1 cellular context compared by ENCODE assay signal in the genomic region with DNA sequence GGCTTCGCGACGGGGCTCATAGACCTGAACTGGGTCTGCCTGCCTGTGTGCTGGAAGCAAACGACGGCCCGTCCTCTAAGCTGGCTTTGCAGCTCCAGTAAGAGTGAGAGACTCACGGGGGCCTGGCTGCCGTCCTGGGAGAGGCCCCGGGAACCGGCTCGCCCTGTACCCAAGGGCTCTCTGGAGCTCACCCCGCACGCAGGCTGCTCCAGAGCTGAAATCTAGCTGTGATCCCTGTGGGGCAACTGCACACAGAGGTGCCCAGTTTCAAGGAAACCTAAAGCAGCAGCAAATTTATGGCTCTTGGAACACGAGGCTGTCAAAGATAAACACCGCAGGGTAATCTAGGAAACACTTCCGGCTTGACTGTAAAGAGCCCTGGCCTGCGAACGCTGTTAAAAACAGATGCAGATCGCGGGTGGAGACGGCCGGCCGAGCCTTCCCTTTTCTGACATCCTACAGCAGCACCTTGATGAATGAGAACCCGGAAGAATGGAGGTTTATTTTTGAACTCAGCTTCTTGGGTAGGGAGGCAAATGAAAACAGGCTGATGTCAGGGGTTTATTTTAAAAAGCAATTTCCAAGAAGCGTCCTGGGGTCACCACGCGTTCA.
TF ChIP-seq lines count a peak whose summit lies in the region.

No MANE protein-coding gene starts in this region.

TF ChIP-seq in K562, 482 proteins besides CTCF, POLR2A, EP300 and RAD21 (continued from another document and continues in another):
- TF ChIP-seq, protein P1, sequence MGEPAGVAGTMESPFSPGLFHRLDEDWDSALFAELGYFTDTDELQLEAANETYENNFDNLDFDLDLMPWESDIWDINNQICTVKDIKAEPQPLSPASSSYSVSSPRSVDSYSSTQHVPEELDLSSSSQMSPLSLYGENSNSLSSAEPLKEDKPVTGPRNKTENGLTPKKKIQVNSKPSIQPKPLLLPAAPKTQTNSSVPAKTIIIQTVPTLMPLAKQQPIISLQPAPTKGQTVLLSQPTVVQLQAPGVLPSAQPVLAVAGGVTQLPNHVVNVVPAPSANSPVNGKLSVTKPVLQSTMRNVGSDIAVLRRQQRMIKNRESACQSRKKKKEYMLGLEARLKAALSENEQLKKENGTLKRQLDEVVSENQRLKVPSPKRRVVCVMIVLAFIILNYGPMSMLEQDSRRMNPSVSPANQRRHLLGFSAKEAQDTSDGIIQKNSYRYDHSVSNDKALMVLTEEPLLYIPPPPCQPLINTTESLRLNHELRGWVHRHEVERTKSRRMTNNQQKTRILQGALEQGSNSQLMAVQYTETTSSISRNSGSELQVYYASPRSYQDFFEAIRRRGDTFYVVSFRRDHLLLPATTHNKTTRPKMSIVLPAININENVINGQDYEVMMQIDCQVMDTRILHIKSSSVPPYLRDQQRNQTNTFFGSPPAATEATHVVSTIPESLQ (CRISPR knock-in tag; IDR thresholded peaks at IDR 0.05) = no peak; the same call in 1 of the 2 replicates
- TF ChIP-seq DIDO1 (tag; IDR thresholded peaks at IDR 0.05; ENCODE audit: low read depth) (no peak), TEAD4 (IDR thresholded peaks at IDR 0.05; ENCODE audit: low read length) (peak; percentile 81), TEAD4 (CRISPR knock-in tag; IDR thresholded peaks at IDR 0.05; ENCODE audit: borderline replicate concordance) (no peak), NCOR1 (IDR thresholded peaks at IDR 0.05) (peak; percentile 81), TAF7 (tag; IDR thresholded peaks at IDR 0.05) (no peak), ZNF507 (tag; conservative IDR thresholded peaks at IDR 0.05) (no peak), RHOXF2B (CRISPR knock-in tag; conservative IDR thresholded peaks at IDR 0.05) (no peak), ZNF143 (CRISPR knock-in tag; IDR thresholded peaks at IDR 0.05) (no peak), CAMTA2 (CRISPR knock-in tag; conservative IDR thresholded peaks at IDR 0.05) (no peak), SRSF9 (IDR thresholded peaks at IDR 0.05; ENCODE audit: borderline replicate concordance, low read depth, low read length) (no peak), HIVEP1 (CRISPR knock-in tag; IDR thresholded peaks at IDR 0.05) (no peak), ZKSCAN3 (CRISPR knock-in tag; IDR thresholded peaks at IDR 0.05) (no peak), ZBED1 (IDR thresholded peaks at IDR 0.05) (no peak), ZNF384 (IDR thresholded peaks at IDR 0.05; ENCODE audit: low read depth, low read length) (no peak), ZNF174 (CRISPR knock-in tag; IDR thresholded peaks at IDR 0.05) (no peak), PHF8 (IDR thresholded peaks at IDR 0.05; ENCODE audit: borderline replicate concordance, low read length) (no peak; the same call in 1 of the 2 replicates), ELF2 (CRISPR knock-in tag; IDR thresholded peaks at IDR 0.05) (peak; percentile 77), GATA2 (CRISPR knock-in tag; IDR thresholded peaks at IDR 0.05) (peak; percentile 59), CBX1 (IDR thresholded peaks at IDR 0.05; ENCODE audit: low read depth) (no peak), FOXM1 (IDR thresholded peaks at IDR 0.05; ENCODE audit: low read depth) (peak; percentile 83), FOXM1 (CRISPR knock-in tag; IDR thresholded peaks at IDR 0.05; ENCODE audit: low read depth) (no peak), NFIX (CRISPR knock-in tag; IDR thresholded peaks at IDR 0.05; ENCODE audit: low read depth) (no peak), PURB (CRISPR knock-in tag; IDR thresholded peaks at IDR 0.05; ENCODE audit: low read depth) (no peak), CHD4 (IDR thresholded peaks at IDR 0.05; ENCODE audit: insufficient read depth, insufficient replicate concordance, low read depth, low read length, poor library complexity, severe bottlenecking) (no peak), ZNF197 (CRISPR knock-in tag; IDR thresholded peaks at IDR 0.05; ENCODE audit: low read depth) (0 out of 2 replicates have a peak, but pooled peaks have one; percentile 63), TCF7 (IDR thresholded peaks at IDR 0.05; ENCODE audit: borderline replicate concordance) (no peak), TRIM24 (IDR thresholded peaks at IDR 0.05) (peak; percentile 11 to 57; a peak in 2 of 4 replicates), ETV5 (CRISPR knock-in tag; IDR thresholded peaks at IDR 0.05; ENCODE audit: low read depth) (peak; percentile 94), GATAD2A (IDR thresholded peaks at IDR 0.05) (peak; percentile 28)
- TF ChIP-seq, protein P2, sequence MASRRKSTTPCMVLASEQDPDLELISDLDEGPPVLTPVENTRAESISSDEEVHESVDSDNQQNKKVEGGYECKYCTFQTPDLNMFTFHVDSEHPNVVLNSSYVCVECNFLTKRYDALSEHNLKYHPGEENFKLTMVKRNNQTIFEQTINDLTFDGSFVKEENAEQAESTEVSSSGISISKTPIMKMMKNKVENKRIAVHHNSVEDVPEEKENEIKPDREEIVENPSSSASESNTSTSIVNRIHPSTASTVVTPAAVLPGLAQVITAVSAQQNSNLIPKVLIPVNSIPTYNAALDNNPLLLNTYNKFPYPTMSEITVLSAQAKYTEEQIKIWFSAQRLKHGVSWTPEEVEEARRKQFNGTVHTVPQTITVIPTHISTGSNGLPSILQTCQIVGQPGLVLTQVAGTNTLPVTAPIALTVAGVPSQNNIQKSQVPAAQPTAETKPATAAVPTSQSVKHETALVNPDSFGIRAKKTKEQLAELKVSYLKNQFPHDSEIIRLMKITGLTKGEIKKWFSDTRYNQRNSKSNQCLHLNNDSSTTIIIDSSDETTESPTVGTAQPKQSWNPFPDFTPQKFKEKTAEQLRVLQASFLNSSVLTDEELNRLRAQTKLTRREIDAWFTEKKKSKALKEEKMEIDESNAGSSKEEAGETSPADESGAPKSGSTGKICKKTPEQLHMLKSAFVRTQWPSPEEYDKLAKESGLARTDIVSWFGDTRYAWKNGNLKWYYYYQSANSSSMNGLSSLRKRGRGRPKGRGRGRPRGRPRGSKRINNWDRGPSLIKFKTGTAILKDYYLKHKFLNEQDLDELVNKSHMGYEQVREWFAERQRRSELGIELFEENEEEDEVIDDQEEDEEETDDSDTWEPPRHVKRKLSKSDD (conservative IDR thresholded peaks at IDR 0.05; ENCODE audit: low read length) = no peak
- TF ChIP-seq, protein P3, sequence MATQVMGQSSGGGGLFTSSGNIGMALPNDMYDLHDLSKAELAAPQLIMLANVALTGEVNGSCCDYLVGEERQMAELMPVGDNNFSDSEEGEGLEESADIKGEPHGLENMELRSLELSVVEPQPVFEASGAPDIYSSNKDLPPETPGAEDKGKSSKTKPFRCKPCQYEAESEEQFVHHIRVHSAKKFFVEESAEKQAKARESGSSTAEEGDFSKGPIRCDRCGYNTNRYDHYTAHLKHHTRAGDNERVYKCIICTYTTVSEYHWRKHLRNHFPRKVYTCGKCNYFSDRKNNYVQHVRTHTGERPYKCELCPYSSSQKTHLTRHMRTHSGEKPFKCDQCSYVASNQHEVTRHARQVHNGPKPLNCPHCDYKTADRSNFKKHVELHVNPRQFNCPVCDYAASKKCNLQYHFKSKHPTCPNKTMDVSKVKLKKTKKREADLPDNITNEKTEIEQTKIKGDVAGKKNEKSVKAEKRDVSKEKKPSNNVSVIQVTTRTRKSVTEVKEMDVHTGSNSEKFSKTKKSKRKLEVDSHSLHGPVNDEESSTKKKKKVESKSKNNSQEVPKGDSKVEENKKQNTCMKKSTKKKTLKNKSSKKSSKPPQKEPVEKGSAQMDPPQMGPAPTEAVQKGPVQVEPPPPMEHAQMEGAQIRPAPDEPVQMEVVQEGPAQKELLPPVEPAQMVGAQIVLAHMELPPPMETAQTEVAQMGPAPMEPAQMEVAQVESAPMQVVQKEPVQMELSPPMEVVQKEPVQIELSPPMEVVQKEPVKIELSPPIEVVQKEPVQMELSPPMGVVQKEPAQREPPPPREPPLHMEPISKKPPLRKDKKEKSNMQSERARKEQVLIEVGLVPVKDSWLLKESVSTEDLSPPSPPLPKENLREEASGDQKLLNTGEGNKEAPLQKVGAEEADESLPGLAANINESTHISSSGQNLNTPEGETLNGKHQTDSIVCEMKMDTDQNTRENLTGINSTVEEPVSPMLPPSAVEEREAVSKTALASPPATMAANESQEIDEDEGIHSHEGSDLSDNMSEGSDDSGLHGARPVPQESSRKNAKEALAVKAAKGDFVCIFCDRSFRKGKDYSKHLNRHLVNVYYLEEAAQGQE (CRISPR knock-in tag; IDR thresholded peaks at IDR 0.05; ENCODE audit: low read depth) = no peak
- TF ChIP-seq, protein P4, sequence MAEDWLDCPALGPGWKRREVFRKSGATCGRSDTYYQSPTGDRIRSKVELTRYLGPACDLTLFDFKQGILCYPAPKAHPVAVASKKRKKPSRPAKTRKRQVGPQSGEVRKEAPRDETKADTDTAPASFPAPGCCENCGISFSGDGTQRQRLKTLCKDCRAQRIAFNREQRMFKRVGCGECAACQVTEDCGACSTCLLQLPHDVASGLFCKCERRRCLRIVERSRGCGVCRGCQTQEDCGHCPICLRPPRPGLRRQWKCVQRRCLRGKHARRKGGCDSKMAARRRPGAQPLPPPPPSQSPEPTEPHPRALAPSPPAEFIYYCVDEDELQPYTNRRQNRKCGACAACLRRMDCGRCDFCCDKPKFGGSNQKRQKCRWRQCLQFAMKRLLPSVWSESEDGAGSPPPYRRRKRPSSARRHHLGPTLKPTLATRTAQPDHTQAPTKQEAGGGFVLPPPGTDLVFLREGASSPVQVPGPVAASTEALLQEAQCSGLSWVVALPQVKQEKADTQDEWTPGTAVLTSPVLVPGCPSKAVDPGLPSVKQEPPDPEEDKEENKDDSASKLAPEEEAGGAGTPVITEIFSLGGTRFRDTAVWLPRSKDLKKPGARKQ (CRISPR knock-in tag; IDR thresholded peaks at IDR 0.05) = no peak
- TF ChIP-seq, protein P5, sequence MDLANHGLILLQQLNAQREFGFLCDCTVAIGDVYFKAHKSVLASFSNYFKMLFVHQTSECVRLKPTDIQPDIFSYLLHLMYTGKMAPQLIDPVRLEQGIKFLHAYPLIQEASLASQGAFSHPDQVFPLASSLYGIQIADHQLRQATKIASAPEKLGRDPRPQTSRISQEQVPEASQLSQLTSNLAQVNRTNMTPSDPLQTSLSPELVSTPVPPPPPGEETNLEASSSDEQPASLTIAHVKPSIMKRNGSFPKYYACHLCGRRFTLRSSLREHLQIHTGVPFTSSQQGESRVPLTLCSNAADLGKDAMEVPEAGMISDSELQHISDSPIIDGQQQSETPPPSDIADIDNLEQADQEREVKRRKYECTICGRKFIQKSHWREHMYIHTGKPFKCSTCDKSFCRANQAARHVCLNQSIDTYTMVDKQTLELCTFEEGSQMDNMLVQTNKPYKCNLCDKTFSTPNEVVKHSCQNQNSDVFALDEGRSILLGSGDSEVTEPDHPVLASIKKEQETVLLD (IDR thresholded peaks at IDR 0.05) = peak; percentile 37; the same call in 1 of the 2 replicates
- TF ChIP-seq, protein P6, sequence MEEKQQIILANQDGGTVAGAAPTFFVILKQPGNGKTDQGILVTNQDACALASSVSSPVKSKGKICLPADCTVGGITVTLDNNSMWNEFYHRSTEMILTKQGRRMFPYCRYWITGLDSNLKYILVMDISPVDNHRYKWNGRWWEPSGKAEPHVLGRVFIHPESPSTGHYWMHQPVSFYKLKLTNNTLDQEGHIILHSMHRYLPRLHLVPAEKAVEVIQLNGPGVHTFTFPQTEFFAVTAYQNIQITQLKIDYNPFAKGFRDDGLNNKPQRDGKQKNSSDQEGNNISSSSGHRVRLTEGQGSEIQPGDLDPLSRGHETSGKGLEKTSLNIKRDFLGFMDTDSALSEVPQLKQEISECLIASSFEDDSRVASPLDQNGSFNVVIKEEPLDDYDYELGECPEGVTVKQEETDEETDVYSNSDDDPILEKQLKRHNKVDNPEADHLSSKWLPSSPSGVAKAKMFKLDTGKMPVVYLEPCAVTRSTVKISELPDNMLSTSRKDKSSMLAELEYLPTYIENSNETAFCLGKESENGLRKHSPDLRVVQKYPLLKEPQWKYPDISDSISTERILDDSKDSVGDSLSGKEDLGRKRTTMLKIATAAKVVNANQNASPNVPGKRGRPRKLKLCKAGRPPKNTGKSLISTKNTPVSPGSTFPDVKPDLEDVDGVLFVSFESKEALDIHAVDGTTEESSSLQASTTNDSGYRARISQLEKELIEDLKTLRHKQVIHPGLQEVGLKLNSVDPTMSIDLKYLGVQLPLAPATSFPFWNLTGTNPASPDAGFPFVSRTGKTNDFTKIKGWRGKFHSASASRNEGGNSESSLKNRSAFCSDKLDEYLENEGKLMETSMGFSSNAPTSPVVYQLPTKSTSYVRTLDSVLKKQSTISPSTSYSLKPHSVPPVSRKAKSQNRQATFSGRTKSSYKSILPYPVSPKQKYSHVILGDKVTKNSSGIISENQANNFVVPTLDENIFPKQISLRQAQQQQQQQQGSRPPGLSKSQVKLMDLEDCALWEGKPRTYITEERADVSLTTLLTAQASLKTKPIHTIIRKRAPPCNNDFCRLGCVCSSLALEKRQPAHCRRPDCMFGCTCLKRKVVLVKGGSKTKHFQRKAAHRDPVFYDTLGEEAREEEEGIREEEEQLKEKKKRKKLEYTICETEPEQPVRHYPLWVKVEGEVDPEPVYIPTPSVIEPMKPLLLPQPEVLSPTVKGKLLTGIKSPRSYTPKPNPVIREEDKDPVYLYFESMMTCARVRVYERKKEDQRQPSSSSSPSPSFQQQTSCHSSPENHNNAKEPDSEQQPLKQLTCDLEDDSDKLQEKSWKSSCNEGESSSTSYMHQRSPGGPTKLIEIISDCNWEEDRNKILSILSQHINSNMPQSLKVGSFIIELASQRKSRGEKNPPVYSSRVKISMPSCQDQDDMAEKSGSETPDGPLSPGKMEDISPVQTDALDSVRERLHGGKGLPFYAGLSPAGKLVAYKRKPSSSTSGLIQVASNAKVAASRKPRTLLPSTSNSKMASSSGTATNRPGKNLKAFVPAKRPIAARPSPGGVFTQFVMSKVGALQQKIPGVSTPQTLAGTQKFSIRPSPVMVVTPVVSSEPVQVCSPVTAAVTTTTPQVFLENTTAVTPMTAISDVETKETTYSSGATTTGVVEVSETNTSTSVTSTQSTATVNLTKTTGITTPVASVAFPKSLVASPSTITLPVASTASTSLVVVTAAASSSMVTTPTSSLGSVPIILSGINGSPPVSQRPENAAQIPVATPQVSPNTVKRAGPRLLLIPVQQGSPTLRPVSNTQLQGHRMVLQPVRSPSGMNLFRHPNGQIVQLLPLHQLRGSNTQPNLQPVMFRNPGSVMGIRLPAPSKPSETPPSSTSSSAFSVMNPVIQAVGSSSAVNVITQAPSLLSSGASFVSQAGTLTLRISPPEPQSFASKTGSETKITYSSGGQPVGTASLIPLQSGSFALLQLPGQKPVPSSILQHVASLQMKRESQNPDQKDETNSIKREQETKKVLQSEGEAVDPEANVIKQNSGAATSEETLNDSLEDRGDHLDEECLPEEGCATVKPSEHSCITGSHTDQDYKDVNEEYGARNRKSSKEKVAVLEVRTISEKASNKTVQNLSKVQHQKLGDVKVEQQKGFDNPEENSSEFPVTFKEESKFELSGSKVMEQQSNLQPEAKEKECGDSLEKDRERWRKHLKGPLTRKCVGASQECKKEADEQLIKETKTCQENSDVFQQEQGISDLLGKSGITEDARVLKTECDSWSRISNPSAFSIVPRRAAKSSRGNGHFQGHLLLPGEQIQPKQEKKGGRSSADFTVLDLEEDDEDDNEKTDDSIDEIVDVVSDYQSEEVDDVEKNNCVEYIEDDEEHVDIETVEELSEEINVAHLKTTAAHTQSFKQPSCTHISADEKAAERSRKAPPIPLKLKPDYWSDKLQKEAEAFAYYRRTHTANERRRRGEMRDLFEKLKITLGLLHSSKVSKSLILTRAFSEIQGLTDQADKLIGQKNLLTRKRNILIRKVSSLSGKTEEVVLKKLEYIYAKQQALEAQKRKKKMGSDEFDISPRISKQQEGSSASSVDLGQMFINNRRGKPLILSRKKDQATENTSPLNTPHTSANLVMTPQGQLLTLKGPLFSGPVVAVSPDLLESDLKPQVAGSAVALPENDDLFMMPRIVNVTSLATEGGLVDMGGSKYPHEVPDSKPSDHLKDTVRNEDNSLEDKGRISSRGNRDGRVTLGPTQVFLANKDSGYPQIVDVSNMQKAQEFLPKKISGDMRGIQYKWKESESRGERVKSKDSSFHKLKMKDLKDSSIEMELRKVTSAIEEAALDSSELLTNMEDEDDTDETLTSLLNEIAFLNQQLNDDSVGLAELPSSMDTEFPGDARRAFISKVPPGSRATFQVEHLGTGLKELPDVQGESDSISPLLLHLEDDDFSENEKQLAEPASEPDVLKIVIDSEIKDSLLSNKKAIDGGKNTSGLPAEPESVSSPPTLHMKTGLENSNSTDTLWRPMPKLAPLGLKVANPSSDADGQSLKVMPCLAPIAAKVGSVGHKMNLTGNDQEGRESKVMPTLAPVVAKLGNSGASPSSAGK (IDR thresholded peaks at IDR 0.05) = peak; percentile 98
